ENCODE assay signal across 8 cellular contexts in genomic region chr10:112446055-112446854, GRCh38. TPM values are rescaled to one million over a fixed set of nuclear protein-coding genes. Genes with fewer than 3 reads are reported as not detected.
DNase-seq lines count a peak whose midpoint lies in the region; ATAC-seq, FAIRE-seq and TF ChIP-seq lines count a peak whose summit lies in the region.

No MANE protein-coding gene starts in this region.

- no peak for TF ChIP-seq POLR2A in right lobe of liver (IDR thresholded peaks at IDR 0.05)

- peak overlapping the region; percentile 84 for H3K4me2 ChIP-seq in OCI-LY7 (ENCODE audit: low read length)

- peak overlapping the region; percentile 96 for H2AFZ ChIP-seq in OCI-LY7 (ENCODE audit: low read length)

- no peaks in the 10 kb centered on the region for H3K9me2 ChIP-seq in OCI-LY7 (ENCODE audit: insufficient read depth, low read length)

- DNase-seq in AG08396 (ENCODE audit: low spot score) (peak; percentile 12), OCI-LY7 (ENCODE audit: low spot score) (peak; percentile 8), bronchial epithelial cell (ENCODE audit: low read depth) (peak; percentile 44), right lobe of liver (no peak), NCI-H1092 treated with DMSO at 0.1 percent for 48 hours (lab: John Stamatoyannopoulos, UW) (no peak), mucosa of gallbladder (ENCODE audit: low spot score) (no peak)

- H3K36me3 ChIP-seq in OCI-LY7 (ENCODE audit: insufficient read depth, low read length) (peaks cover 65% of the 10 kb centered on the region), bronchial epithelial cell (ENCODE audit: control insufficient read depth, insufficient read depth, low read length) (peaks cover 4% of the 10 kb centered on the region), right lobe of liver (peaks cover 0 to 26% (median 3%) of the 10 kb centered on the region in 4 donors), thymus (ENCODE audit: control insufficient read depth, insufficient read depth) (peaks cover 7% of the 10 kb centered on the region)

- POLR2A ChIA-PET in OCI-LY7 (lab: Charles Lee): interaction anchor here (0.7 to 1.6 kb wide), 6 partner anchors 11 to 133 kb away, joined by 3 to 5 read pairs (median 4); no protein-coding TSS in a partner anchor

- 7% methylated on average over 19 of the region's 20 CpGs for WGBS in right lobe of liver (ENCODE audit: insufficient coverage, low coverage, low lambda C conversion rate, missing lambda C conversion rate)
- WGBS in thymus: 8% methylated on average over 20 of the region's 20 CpGs

- BruUV-seq in OCI-LY7 (replicated peaks; lab: Mats Ljungman, UMichigan): no TSS peak

- ATAC-seq in GM21390 (IDR thresholded peaks at IDR 0.05; ENCODE audit: unreplicated experiment): peak; percentile 27
- ATAC-seq in right lobe of liver: peak in 3 of 4 donors; percentile 17 to 29 (median 22)

- H3K4me3 ChIP-seq in OCI-LY7 (ENCODE audit: low read depth, low read length, poor library complexity, severe bottlenecking): peak overlapping the region; percentile 100
- H3K4me3 ChIP-seq in bronchial epithelial cell (ENCODE audit: low read depth, low read length): peak overlapping the region; percentile 97
- peak overlapping the region; percentile 83 to 88 (median 87) for H3K4me3 ChIP-seq in right lobe of liver
- H3K4me3 ChIP-seq in thymus (ENCODE audit: low read length): peak overlapping the region; percentile 81

- H4K20me1 ChIP-seq in OCI-LY7 (ENCODE audit: insufficient read depth, low read length): peaks cover 21% of the 10 kb centered on the region; the same call in 1 of the 2 replicates

- no peak for TF ChIP-seq CTCF in OCI-LY7 (conservative IDR thresholded peaks at IDR 0.05; ENCODE audit: low read length)
- TF ChIP-seq CTCF in bronchial epithelial cell (IDR thresholded peaks at IDR 0.05; ENCODE audit: insufficient read depth, low read length, severe bottlenecking): no peak
- TF ChIP-seq CTCF in right lobe of liver (IDR thresholded peaks at IDR 0.05): no peak

- H3K4me1 ChIP-seq in OCI-LY7 (ENCODE audit: insufficient read depth, low read length, poor library complexity, severe bottlenecking) (peaks cover 30% of the 10 kb centered on the region), right lobe of liver (peaks cover 0 to 21% (median 9%) of the 10 kb centered on the region in 4 donors), thymus (ENCODE audit: control insufficient read depth, insufficient read depth, low read length) (peaks cover 2% of the 10 kb centered on the region)

- intact Hi-C loops in OCI-LY7 (cut with micrococcal nuclease; ENCODE audit: unreplicated experiment) (loop anchor here (2.0 to 5.0 kb wide), 2 partner anchors 69 to 264 kb away; partner anchors contain the start of gene GPAM), right lobe of liver (cut with DNase I) (no loop called here)

- H3K9me3 ChIP-seq in OCI-LY7 (ENCODE audit: low read length) (no peaks in the 10 kb centered on the region), right lobe of liver (no peaks in the 10 kb centered on the region), thymus (ENCODE audit: control insufficient read depth) (no peaks in the 10 kb centered on the region)

- peaks cover 68% of the 10 kb centered on the region for H3K79me2 ChIP-seq in OCI-LY7 (ENCODE audit: insufficient read depth, low read depth, low read length)

- no peak for FAIRE-seq in bronchial epithelial cell (lab: Jason Lieb, UNC)

- CTCF ChIA-PET in OCI-LY7 (lab: Charles Lee; ENCODE audit: unreplicated experiment): interaction anchor here (1.1 kb wide), 1 partner anchor 71 kb away, joined by 3 read pairs; no protein-coding TSS in a partner anchor

- peak overlapping the region; percentile 59 for H3K27ac ChIP-seq in OCI-LY7 (ENCODE audit: low read depth, low read length, poor library complexity, severe bottlenecking)
- peak overlapping the region; percentile 81 to 85 (median 83) for H3K27ac ChIP-seq in right lobe of liver
- peak overlapping the region; percentile 88 for H3K27ac ChIP-seq in thymus (ENCODE audit: low read depth)

- no peaks in the 10 kb centered on the region for H3K27me3 ChIP-seq in bronchial epithelial cell (ENCODE audit: control insufficient read depth, insufficient read depth, low read length)
- H3K27me3 ChIP-seq in right lobe of liver: no peaks in the 10 kb centered on the region
- no peaks in the 10 kb centered on the region for H3K27me3 ChIP-seq in thymus (ENCODE audit: control insufficient read depth, insufficient read depth)

RNA-seq across cellular contexts. Expression of gene ZDHHC6, which starts 0.5 kb away (rescaled TPM):
- 29.9 and 31.5 TPM in 2 replicates for total RNA-seq in OCI-LY7 (2014; rRNA removed; shearing (Covaris generic))
- total RNA-seq in OCI-LY7 (2022): 33.1 and 33.8 TPM in 2 replicates
- total RNA-seq in bronchial epithelial cell: 20.2 and 23.4 TPM in 2 replicates
- total RNA-seq in right lobe of liver: 10 to 100 TPM; 12.2 to 23.0 (median 16.0) TPM
- 64.5 TPM for polyA plus RNA-seq in thymus
- total RNA-seq in mucosa of gallbladder: 34.2 TPM

RNA-seq across cellular contexts. Expression of gene VTI1A, which starts 0.8 kb away (rescaled TPM):
- total RNA-seq in OCI-LY7 (2014; rRNA removed; shearing (Covaris generic)): 39.4 and 70.8 TPM in 2 replicates
- 42.6 and 45.2 TPM in 2 replicates for total RNA-seq in OCI-LY7 (2022)
- 36.6 and 42.4 TPM in 2 replicates for total RNA-seq in bronchial epithelial cell
- 10 to 100 TPM; 11.2 to 26.2 (median 12.3) TPM for total RNA-seq in right lobe of liver
- polyA plus RNA-seq in thymus: 15.9 TPM
- 28.1 TPM for total RNA-seq in mucosa of gallbladder

Comparison
In these comparisons a context has a peak if more than half of its experiments do, and no peak if none do; other contexts are left out.
1. DNase-seq: peak in AG08396 (single experiment), OCI-LY7 (single experiment) and bronchial epithelial cell (single experiment); none in right lobe of liver (0 of 3), NCI-H1092 treated with DMSO at 0.1 percent for 48 hours (single experiment) and mucosa of gallbladder (single experiment).
2. Peak in every context shown above with its lines, with median percentiles within 50 percentile points of each other: H3K27ac ChIP-seq and H3K4me3 ChIP-seq.